In genomic region chr11:35905901-35906661, GRCh38 we compare ENCODE assay signal across 15 cellular contexts. TPM values are rescaled to one million over a fixed set of nuclear protein-coding genes. Genes with fewer than 3 reads are reported as not detected.
DNase-seq lines count a peak whose midpoint lies in the region; ATAC-seq and TF ChIP-seq lines count a peak whose summit lies in the region.
"Had no signal": no experiment of that assay in that cellular context is flagged by ENCODE, and none has a peak within 500 bp of the region (broad histone marks: within the 10 kb centered on the region; RNA-seq: fewer than 3 reads in every experiment).

No MANE protein-coding gene starts in this region.

- TF ChIP-seq POLR2A in esophagus muscularis mucosa (IDR thresholded peaks at IDR 0.05; ENCODE audit: low read depth) = no peak

- 59% methylated on average over 5 of the region's 5 CpGs for WGBS in esophagus muscularis mucosa

- H2AFZ ChIP-seq in neuron (ENCODE audit: low read depth, low read length) = peak overlapping the region; percentile 8

- no peak overlapping the region for H3K4me3 ChIP-seq in RWPE2 (ENCODE audit: severe bottlenecking)
- H3K4me3 ChIP-seq in esophagus muscularis mucosa = no peak overlapping the region
- no peak overlapping the region for H3K4me3 ChIP-seq in neuron (ENCODE audit: low read length)
- H3K4me3 ChIP-seq: HAP-1 had no signal

- no peak for ATAC-seq in RWPE2 (ENCODE audit: low read depth)

- TF ChIP-seq CTCF in RWPE2 (IDR thresholded peaks at IDR 0.05; ENCODE audit: poor library complexity, severe bottlenecking) = no peak
- no peak for TF ChIP-seq CTCF in esophagus muscularis mucosa (IDR thresholded peaks at IDR 0.05)

- TF ChIP-seq EP300 in esophagus muscularis mucosa (IDR thresholded peaks at IDR 0.05) = no peak

- no peaks in the 10 kb centered on the region for H3K27me3 ChIP-seq in RWPE2 (ENCODE audit: insufficient read depth, poor library complexity, severe bottlenecking)
- H3K27me3 ChIP-seq in esophagus muscularis mucosa = no peaks in the 10 kb centered on the region
- H3K27me3 ChIP-seq in neuron (ENCODE audit: insufficient read depth, low read length) = no peaks in the 10 kb centered on the region

- peak overlapping the region; percentile 94 for H3K27ac ChIP-seq in RWPE2 (ENCODE audit: poor library complexity, severe bottlenecking)
- peak overlapping the region in 2 of 4 donors; percentile 26 to 43 for H3K27ac ChIP-seq in esophagus muscularis mucosa (replicated peaks in 1 of 4)

- H3K36me3 ChIP-seq in RWPE2 (ENCODE audit: low read depth) = no peaks in the 10 kb centered on the region
- no peaks in the 10 kb centered on the region for H3K36me3 ChIP-seq in esophagus muscularis mucosa
- H3K36me3 ChIP-seq in neuron (ENCODE audit: insufficient read depth, low read length) = no peaks in the 10 kb centered on the region
- H3K36me3 ChIP-seq: HAP-1 had no signal

- peaks cover 28% of the 10 kb centered on the region for H3K4me1 ChIP-seq in RWPE2 (ENCODE audit: insufficient read depth, poor library complexity, severe bottlenecking)
- peaks cover 0 to 42% (median 33%) of the 10 kb centered on the region in 4 donors for H3K4me1 ChIP-seq in esophagus muscularis mucosa
- peaks cover 7% of the 10 kb centered on the region for H3K4me1 ChIP-seq in neuron (ENCODE audit: insufficient read depth, low read length)
- H3K4me1 ChIP-seq: HAP-1 had no signal

- H3K9me3 ChIP-seq in RWPE2 (ENCODE audit: severe bottlenecking) (peaks cover 5% of the 10 kb centered on the region), esophagus muscularis mucosa (peaks cover 0 to 19% (median 16%) of the 10 kb centered on the region in 4 donors), neuron (ENCODE audit: low read length) (no peaks in the 10 kb centered on the region)
- H3K9me3 ChIP-seq: HAP-1 had no signal

- intact Hi-C loops in esophagus muscularis mucosa (cut with DNase I) = no loop called here

- DNase-seq in Ammon's horn (ENCODE audit: low spot score) (peak; percentile 84), RWPE2 (ENCODE audit: low spot score) (no peak), esophagus muscularis mucosa (ENCODE audit: extremely low spot score) (peak; percentile 29), dedifferentiated amniotic fluid mesenchymal stem cell (ENCODE audit: extremely low spot score) (no peak), NCI-H1694 treated with DMSO at 0.1 percent for 48 hours (lab: John Stamatoyannopoulos, UW) (no peak)
- DNase-seq in activated CD4-positive, alpha-beta T cell treated with anti-CD3 and anti-CD28 coated beads, Interleukin-2, amount 50 U/mL, for 1 hour = no peak
- no peak for DNase-seq in stimulated activated CD4-positive, alpha-beta T cell treated with anti-CD3 and anti-CD28 coated beads, Interleukin-1b, Interleukin-23, amount 100 ng/mL, for 48 hours
- DNase-seq: activated CD8-positive, alpha-beta memory T cell treated with anti-CD3 and anti-CD28 coated beads, Interleukin-2, amount 50 U/mL, for 48 hours; activated naive CD4-positive, alpha-beta T cell treated with Interleukin-2 at 50 U/mL for 16 hours; effector memory CD4-positive, alpha-beta T cell; mesenchymal stem cell; occipital lobe; SHP77 treated with DMSO at 0.1 percent for 48 hours had no signal

RNA-seq across cellular contexts. Expression of gene LDLRAD3, which starts 37.8 kb away (rescaled TPM):
- 1 to 10 TPM; 6.8 to 8.7 (median 8.2) TPM for total RNA-seq in esophagus muscularis mucosa

Comparison
In these comparisons a context has a peak if more than half of its experiments do, and no peak if none do; other contexts are left out.
1. DNase-seq: peak in Ammon's horn (single experiment) and esophagus muscularis mucosa (single experiment); none in RWPE2 (single experiment), activated CD4-positive, alpha-beta T cell treated with anti-CD3 and anti-CD28 coated beads, Interleukin-2, amount 50 U/mL, for 1 hour (single experiment), stimulated activated CD4-positive, alpha-beta T cell treated with anti-CD3 and anti-CD28 coated beads, Interleukin-1b, Interleukin-23, amount 100 ng/mL, for 48 hours (single experiment), dedifferentiated amniotic fluid mesenchymal stem cell (single experiment) and NCI-H1694 treated with DMSO at 0.1 percent for 48 hours (single experiment).